1 cellular context compared by ENCODE assay signal in genomic region chr11:129853508-129854228, GRCh38.
TF ChIP-seq lines count a peak whose summit lies in the region.

No MANE protein-coding gene starts in this region.

TF ChIP-seq in HepG2, 621 proteins besides CTCF, POLR2A, EP300 and RAD21 (continued from another document and continues in another):
- TF ChIP-seq, protein P1, sequence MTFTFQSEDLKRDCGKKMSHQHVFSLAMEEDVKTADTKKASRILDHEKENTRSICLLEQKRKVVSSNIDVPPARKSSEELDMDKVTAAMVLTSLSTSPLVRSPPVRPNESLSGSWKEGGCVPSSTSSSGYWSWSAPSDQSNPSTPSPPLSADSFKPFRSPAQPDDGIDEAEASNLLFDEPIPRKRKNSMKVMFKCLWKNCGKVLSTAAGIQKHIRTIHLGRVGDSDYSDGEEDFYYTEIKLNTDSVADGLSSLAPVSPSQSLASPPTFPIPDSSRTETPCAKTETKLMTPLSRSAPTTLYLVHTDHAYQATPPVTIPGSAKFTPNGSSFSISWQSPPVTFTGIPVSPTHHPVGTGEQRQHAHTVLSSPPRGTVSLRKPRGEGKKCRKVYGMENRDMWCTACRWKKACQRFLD (CRISPR knock-in tag; IDR thresholded peaks at IDR 0.05; ENCODE audit: borderline replicate concordance) = no peak
- TF ChIP-seq NBN (conservative IDR thresholded peaks at IDR 0.05) (no peak), MEF2D (CRISPR knock-in tag; IDR thresholded peaks at IDR 0.05) (peak; percentile 74), SYNCRIP (IDR thresholded peaks at IDR 0.05; ENCODE audit: insufficient read depth, low read depth, low read length) (no peak), PTBP1 (IDR thresholded peaks at IDR 0.05; ENCODE audit: low read depth, low read length, poor library complexity, severe bottlenecking) (no peak), NR2F1 (CRISPR knock-in tag; IDR thresholded peaks at IDR 0.05) (no peak), CREB1 (IDR thresholded peaks at IDR 0.05) (no peak), CREB1 (CRISPR knock-in tag; IDR thresholded peaks at IDR 0.05) (peak; percentile 40; the same call in 1 of the 2 replicates), ZFP90 (CRISPR knock-in tag; IDR thresholded peaks at IDR 0.05; ENCODE audit: borderline replicate concordance) (no peak), CBFB (CRISPR knock-in tag; IDR thresholded peaks at IDR 0.05) (peak; percentile 56; the same call in 1 of the 2 replicates), IKZF4 (CRISPR knock-in tag; IDR thresholded peaks at IDR 0.05; ENCODE audit: borderline replicate concordance, low read depth, not compliant biosample characterization) (no peak), DBP (CRISPR knock-in tag; IDR thresholded peaks at IDR 0.05; ENCODE audit: not compliant biosample characterization) (no peak), SP4 (CRISPR knock-in tag; IDR thresholded peaks at IDR 0.05) (no peak), PAX8 (CRISPR knock-in tag; IDR thresholded peaks at IDR 0.05; ENCODE audit: borderline replicate concordance) (no peak), ZNF816 (CRISPR knock-in tag; IDR thresholded peaks at IDR 0.05; ENCODE audit: borderline replicate concordance) (no peak), SMC3 (IDR thresholded peaks at IDR 0.05; ENCODE audit: low read length) (no peak), FOSL1 (CRISPR knock-in tag; IDR thresholded peaks at IDR 0.05; ENCODE audit: borderline replicate concordance) (no peak), ZBTB7B (CRISPR knock-in tag; IDR thresholded peaks at IDR 0.05) (no peak), RARA (CRISPR knock-in tag; IDR thresholded peaks at IDR 0.05) (peak; percentile 70), KDM1A (CRISPR knock-in tag; IDR thresholded peaks at IDR 0.05) (no peak), ZNF670 (CRISPR knock-in tag; IDR thresholded peaks at IDR 0.05; ENCODE audit: borderline replicate concordance) (no peak), ZNF770 (CRISPR knock-in tag; IDR thresholded peaks at IDR 0.05) (no peak), FOXP1 (IDR thresholded peaks at IDR 0.05) (no peak; the same call in 1 of the 2 replicates), FOXP1 (CRISPR knock-in tag; IDR thresholded peaks at IDR 0.05) (peak; percentile 97), ZNF775 (CRISPR knock-in tag; IDR thresholded peaks at IDR 0.05; ENCODE audit: borderline replicate concordance) (no peak)
- TF ChIP-seq, protein P2, sequence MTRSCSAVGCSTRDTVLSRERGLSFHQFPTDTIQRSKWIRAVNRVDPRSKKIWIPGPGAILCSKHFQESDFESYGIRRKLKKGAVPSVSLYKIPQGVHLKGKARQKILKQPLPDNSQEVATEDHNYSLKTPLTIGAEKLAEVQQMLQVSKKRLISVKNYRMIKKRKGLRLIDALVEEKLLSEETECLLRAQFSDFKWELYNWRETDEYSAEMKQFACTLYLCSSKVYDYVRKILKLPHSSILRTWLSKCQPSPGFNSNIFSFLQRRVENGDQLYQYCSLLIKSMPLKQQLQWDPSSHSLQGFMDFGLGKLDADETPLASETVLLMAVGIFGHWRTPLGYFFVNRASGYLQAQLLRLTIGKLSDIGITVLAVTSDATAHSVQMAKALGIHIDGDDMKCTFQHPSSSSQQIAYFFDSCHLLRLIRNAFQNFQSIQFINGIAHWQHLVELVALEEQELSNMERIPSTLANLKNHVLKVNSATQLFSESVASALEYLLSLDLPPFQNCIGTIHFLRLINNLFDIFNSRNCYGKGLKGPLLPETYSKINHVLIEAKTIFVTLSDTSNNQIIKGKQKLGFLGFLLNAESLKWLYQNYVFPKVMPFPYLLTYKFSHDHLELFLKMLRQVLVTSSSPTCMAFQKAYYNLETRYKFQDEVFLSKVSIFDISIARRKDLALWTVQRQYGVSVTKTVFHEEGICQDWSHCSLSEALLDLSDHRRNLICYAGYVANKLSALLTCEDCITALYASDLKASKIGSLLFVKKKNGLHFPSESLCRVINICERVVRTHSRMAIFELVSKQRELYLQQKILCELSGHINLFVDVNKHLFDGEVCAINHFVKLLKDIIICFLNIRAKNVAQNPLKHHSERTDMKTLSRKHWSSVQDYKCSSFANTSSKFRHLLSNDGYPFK (CRISPR knock-in tag; IDR thresholded peaks at IDR 0.05; ENCODE audit: borderline replicate concordance) = peak; percentile 29; the same call in 1 of the 2 replicates
- TF ChIP-seq, protein P3, sequence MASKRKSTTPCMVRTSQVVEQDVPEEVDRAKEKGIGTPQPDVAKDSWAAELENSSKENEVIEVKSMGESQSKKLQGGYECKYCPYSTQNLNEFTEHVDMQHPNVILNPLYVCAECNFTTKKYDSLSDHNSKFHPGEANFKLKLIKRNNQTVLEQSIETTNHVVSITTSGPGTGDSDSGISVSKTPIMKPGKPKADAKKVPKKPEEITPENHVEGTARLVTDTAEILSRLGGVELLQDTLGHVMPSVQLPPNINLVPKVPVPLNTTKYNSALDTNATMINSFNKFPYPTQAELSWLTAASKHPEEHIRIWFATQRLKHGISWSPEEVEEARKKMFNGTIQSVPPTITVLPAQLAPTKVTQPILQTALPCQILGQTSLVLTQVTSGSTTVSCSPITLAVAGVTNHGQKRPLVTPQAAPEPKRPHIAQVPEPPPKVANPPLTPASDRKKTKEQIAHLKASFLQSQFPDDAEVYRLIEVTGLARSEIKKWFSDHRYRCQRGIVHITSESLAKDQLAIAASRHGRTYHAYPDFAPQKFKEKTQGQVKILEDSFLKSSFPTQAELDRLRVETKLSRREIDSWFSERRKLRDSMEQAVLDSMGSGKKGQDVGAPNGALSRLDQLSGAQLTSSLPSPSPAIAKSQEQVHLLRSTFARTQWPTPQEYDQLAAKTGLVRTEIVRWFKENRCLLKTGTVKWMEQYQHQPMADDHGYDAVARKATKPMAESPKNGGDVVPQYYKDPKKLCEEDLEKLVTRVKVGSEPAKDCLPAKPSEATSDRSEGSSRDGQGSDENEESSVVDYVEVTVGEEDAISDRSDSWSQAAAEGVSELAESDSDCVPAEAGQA (IDR thresholded peaks at IDR 0.05; ENCODE audit: low read depth) = no peak
- TF ChIP-seq, protein P3 (CRISPR knock-in tag; IDR thresholded peaks at IDR 0.05; ENCODE audit: borderline replicate concordance) = no peak
- TF ChIP-seq, protein P4, sequence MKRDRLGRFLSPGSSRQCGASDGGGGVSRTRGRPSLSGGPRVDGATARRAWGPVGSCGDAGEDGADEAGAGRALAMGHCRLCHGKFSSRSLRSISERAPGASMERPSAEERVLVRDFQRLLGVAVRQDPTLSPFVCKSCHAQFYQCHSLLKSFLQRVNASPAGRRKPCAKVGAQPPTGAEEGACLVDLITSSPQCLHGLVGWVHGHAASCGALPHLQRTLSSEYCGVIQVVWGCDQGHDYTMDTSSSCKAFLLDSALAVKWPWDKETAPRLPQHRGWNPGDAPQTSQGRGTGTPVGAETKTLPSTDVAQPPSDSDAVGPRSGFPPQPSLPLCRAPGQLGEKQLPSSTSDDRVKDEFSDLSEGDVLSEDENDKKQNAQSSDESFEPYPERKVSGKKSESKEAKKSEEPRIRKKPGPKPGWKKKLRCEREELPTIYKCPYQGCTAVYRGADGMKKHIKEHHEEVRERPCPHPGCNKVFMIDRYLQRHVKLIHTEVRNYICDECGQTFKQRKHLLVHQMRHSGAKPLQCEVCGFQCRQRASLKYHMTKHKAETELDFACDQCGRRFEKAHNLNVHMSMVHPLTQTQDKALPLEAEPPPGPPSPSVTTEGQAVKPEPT (CRISPR knock-in tag; IDR thresholded peaks at IDR 0.05; ENCODE audit: low read depth) = no peak
- TF ChIP-seq, protein P5, sequence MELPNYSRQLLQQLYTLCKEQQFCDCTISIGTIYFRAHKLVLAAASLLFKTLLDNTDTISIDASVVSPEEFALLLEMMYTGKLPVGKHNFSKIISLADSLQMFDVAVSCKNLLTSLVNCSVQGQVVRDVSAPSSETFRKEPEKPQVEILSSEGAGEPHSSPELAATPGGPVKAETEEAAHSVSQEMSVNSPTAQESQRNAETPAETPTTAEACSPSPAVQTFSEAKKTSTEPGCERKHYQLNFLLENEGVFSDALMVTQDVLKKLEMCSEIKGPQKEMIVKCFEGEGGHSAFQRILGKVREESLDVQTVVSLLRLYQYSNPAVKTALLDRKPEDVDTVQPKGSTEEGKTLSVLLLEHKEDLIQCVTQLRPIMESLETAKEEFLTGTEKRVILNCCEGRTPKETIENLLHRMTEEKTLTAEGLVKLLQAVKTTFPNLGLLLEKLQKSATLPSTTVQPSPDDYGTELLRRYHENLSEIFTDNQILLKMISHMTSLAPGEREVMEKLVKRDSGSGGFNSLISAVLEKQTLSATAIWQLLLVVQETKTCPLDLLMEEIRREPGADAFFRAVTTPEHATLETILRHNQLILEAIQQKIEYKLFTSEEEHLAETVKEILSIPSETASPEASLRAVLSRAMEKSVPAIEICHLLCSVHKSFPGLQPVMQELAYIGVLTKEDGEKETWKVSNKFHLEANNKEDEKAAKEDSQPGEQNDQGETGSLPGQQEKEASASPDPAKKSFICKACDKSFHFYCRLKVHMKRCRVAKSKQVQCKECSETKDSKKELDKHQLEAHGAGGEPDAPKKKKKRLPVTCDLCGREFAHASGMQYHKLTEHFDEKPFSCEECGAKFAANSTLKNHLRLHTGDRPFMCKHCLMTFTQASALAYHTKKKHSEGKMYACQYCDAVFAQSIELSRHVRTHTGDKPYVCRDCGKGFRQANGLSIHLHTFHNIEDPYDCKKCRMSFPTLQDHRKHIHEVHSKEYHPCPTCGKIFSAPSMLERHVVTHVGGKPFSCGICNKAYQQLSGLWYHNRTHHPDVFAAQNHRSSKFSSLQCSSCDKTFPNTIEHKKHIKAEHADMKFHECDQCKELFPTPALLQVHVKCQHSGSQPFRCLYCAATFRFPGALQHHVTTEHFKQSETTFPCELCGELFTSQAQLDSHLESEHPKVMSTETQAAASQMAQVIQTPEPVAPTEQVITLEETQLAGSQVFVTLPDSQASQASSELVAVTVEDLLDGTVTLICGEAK (IDR thresholded peaks at IDR 0.05) = no peak
- TF ChIP-seq, protein P5 (CRISPR knock-in tag; IDR thresholded peaks at IDR 0.05) = peak; percentile 58; the same call in 1 of the 2 replicates
